10 cellular contexts compared by ENCODE assay signal in genomic region chr19:46976845-46977320, GRCh38. TPM values are rescaled to one million over a fixed set of nuclear protein-coding genes. Genes with fewer than 3 reads are reported as not detected.
A peak's percentile ranks its signal among the peaks of the same experiment; 100 is the strongest.
DNase-seq lines count a peak whose midpoint lies in the region; ATAC-seq and TF ChIP-seq lines count a peak whose summit lies in the region.
"Had no signal": no experiment of that assay in that cellular context is flagged by ENCODE, and none has a peak within 500 bp of the region (broad histone marks: within the 10 kb centered on the region; RNA-seq: fewer than 3 reads in every experiment).

No MANE protein-coding gene starts in this region.

- H3K27ac Mint-ChIP-seq in nephron progenitor cell = peak overlapping the region; percentile 97

- intact Hi-C loops in esophagus squamous epithelium (cut with DNase I) = no loop called here

- TF ChIP-seq POLR2A in esophagus squamous epithelium (IDR thresholded peaks at IDR 0.05) = no peak

- H3K9me3 Mint-ChIP-seq in nephron progenitor cell = no peaks in the 10 kb centered on the region

- H3K36me3 Mint-ChIP-seq in nephron progenitor cell (ENCODE audit: low read depth) = peaks cover 7% of the 10 kb centered on the region

- H3K4me2 ChIP-seq in BLaER1 treated with 17β-estradiol and CSF1 and Interleukin-3, amounts not matched to agents 10 nM and 100 nM = peak overlapping the region; percentile 70 to 88 (median 81)

- peaks cover 79 to 91% (median 82%) of the 10 kb centered on the region in 10 experiments for H3K4me1 ChIP-seq in BLaER1 treated with 17β-estradiol and CSF1 and Interleukin-3, amounts not matched to agents 10 nM and 100 nM
- peaks cover 46 to 95% (median 56%) of the 10 kb centered on the region in 3 donors for H3K4me1 ChIP-seq in esophagus squamous epithelium

- H3K27me3 ChIP-seq in BLaER1 treated with 17β-estradiol and CSF1 and Interleukin-3, amounts not matched to agents 10 nM and 100 nM = no peaks in the 10 kb centered on the region
- H3K27me3 ChIP-seq in esophagus squamous epithelium = no peaks in the 10 kb centered on the region

- H3K36me3 ChIP-seq in BLaER1 treated with 17β-estradiol and CSF1 and Interleukin-3, amounts not matched to agents 10 nM and 100 nM = peaks cover 0 to 37% (median 26%) of the 10 kb centered on the region in 11 experiments; a peak in 15 of 22 replicates
- no peaks in the 10 kb centered on the region for H3K36me3 ChIP-seq in esophagus squamous epithelium

- no peaks in the 10 kb centered on the region for H3K9me3 ChIP-seq in BLaER1 treated with 17β-estradiol and CSF1 and Interleukin-3, amounts not matched to agents 10 nM and 100 nM (replicated peaks in 1 of 11)
- H3K9me3 ChIP-seq in esophagus squamous epithelium = no peaks in the 10 kb centered on the region

- peaks cover 14% of the 10 kb centered on the region for H3K27me3 Mint-ChIP-seq in nephron progenitor cell (ENCODE audit: low read depth, poor library complexity)

- peaks cover 80% of the 10 kb centered on the region for H3K4me1 Mint-ChIP-seq in nephron progenitor cell

- H3K27ac ChIP-seq in BLaER1 treated with 17β-estradiol and CSF1 and Interleukin-3, amounts not matched to agents 10 nM and 100 nM = peak overlapping the region in 10 of 11 experiments; percentile 8 to 66 (median 53); a peak in 20 of 22 replicates
- peak overlapping the region; percentile 72 to 92 (median 84) for H3K27ac ChIP-seq in esophagus squamous epithelium

- TF ChIP-seq CTCF in esophagus squamous epithelium (IDR thresholded peaks at IDR 0.05) (no peak), nephron progenitor cell (IDR thresholded peaks at IDR 0.05) (no peak)

- peaks cover 41 to 99% (median 82%) of the 10 kb centered on the region in 11 experiments; a peak in 21 of 22 replicates for H4K20me1 ChIP-seq in BLaER1 treated with 17β-estradiol and CSF1 and Interleukin-3, amounts not matched to agents 10 nM and 100 nM

- no peak for ATAC-seq in HG03139 (IDR thresholded peaks at IDR 0.05; ENCODE audit: unreplicated experiment)
- ATAC-seq in HG03457 (IDR thresholded peaks at IDR 0.05; ENCODE audit: unreplicated experiment) = no peak
- ATAC-seq in GM19035 (IDR thresholded peaks at IDR 0.05; ENCODE audit: unreplicated experiment) = no peak
- ATAC-seq: GM12878 had no signal

- peak overlapping the region; percentile 19 to 56 (median 46); a peak in 20 of 22 replicates for H3K9ac ChIP-seq in BLaER1 treated with 17β-estradiol and CSF1 and Interleukin-3, amounts not matched to agents 10 nM and 100 nM

- WGBS in esophagus squamous epithelium, 2 donors = 56 to 62% methylated on average over 3 to 8 of the region's 8 CpGs

- no peak overlapping the region; a peak in 1 of 20 replicates for H3K4me3 ChIP-seq in BLaER1 treated with 17β-estradiol and CSF1 and Interleukin-3, amounts not matched to agents 10 nM and 100 nM
- H3K4me3 ChIP-seq in esophagus squamous epithelium = peak overlapping the region in 1 of 4 donors; percentile 32
- H3K4me3 ChIP-seq: GM12878 had no signal

- H3K4me3 Mint-ChIP-seq in nephron progenitor cell = peak overlapping the region; percentile 56

- DNase-seq in RPMI7951 (ENCODE audit: low read depth) (peak; percentile 90), esophagus squamous epithelium (lab: John Stamatoyannopoulos, UW) (no peak), nephron progenitor cell (peak; percentile 57), midbrain (lab: John Stamatoyannopoulos, UW) (no peak)
- DNase-seq: NCI-H1930 had no signal

RNA-seq across cellular contexts. Expression of gene NPAS1, which starts 42.8 kb away (rescaled TPM):
- total RNA-seq in RPMI7951 (2014; rRNA removed; shearing (Covaris generic)) = not detected in 2 replicates
- 1 to 10 TPM in 2 of 4 donors, under 1 TPM in 1, not detected in 1; 0.18 to 4.3 (median 1.1) TPM for total RNA-seq in esophagus squamous epithelium

Comparison
In these comparisons a context has a peak if more than half of its experiments do, and no peak if none do; other contexts are left out.
1. DNase-seq: peak in RPMI7951 (single experiment) and nephron progenitor cell (single experiment); none in esophagus squamous epithelium (single experiment) and midbrain (single experiment).